ENCODE assay signal across 8 cellular contexts in genomic region chr2:131736406-131736805, GRCh38.
DNase-seq lines count a peak whose midpoint lies in the region; ATAC-seq and TF ChIP-seq lines count a peak whose summit lies in the region.
"Not testable (repeated sequence)": the region's sequence is repeated elsewhere in the genome, so short reads cannot be mapped to it uniquely, and the experiment has no call there.

No MANE protein-coding gene starts in this region.

- H4K20me1 ChIP-seq in DOHH2 (ENCODE audit: control insufficient read depth, insufficient read depth, low read depth, low read length); Karpas-422 (ENCODE audit: insufficient read depth, low read depth, low read length): not testable (repeated sequence)

- H3K4me1 ChIP-seq in DOHH2 (ENCODE audit: control insufficient read depth, low read length) (peaks cover 61% of the 10 kb centered on the region), Karpas-422 (ENCODE audit: low read length) (peaks cover 20% of the 10 kb centered on the region)

- H3K4me3 ChIP-seq in DOHH2 (ENCODE audit: low read length): peak overlapping the region; percentile 32; the same call in 1 of the 2 replicates
- not testable (repeated sequence) for H3K4me3 ChIP-seq in Karpas-422 (ENCODE audit: low read length)

- peak; percentile 99 for ATAC-seq in GM18868 (IDR thresholded peaks at IDR 0.05; ENCODE audit: unreplicated experiment)
- ATAC-seq in GM19438 (IDR thresholded peaks at IDR 0.05; ENCODE audit: low read depth, unreplicated experiment): peak; percentile 92
- peak; percentile 99 for ATAC-seq in GM21526 (IDR thresholded peaks at IDR 0.05; ENCODE audit: low FRiP score, unreplicated experiment)
- ATAC-seq in HG02623 (IDR thresholded peaks at IDR 0.05; ENCODE audit: unreplicated experiment): peak; percentile 73
- ATAC-seq in HG03039 (IDR thresholded peaks at IDR 0.05; ENCODE audit: unreplicated experiment): peak; percentile 100
- ATAC-seq in HG03196 (IDR thresholded peaks at IDR 0.05; ENCODE audit: unreplicated experiment): peak; percentile 85

- not testable (repeated sequence) for H2AFZ ChIP-seq in Karpas-422 (ENCODE audit: low read length)

- H3F3A ChIP-seq in DOHH2 (ENCODE audit: control insufficient read depth, insufficient read depth): not testable (repeated sequence)

- H3K4me2 ChIP-seq in DOHH2 (ENCODE audit: low read length) (peak overlapping the region; percentile 40), Karpas-422 (ENCODE audit: low read depth, low read length, poor library complexity, severe bottlenecking) (peak overlapping the region; percentile 45)

- H3K36me3 ChIP-seq in DOHH2 (ENCODE audit: control insufficient read depth, low read length); Karpas-422 (ENCODE audit: insufficient read depth, low read length): not testable (repeated sequence)

- peak overlapping the region; percentile 58 for H3K27ac ChIP-seq in DOHH2 (ENCODE audit: low read depth, low read length)
- H3K27ac ChIP-seq in Karpas-422 (ENCODE audit: low read length): not testable (repeated sequence)

- not testable (repeated sequence) for H3K27me3 ChIP-seq in DOHH2 (ENCODE audit: control insufficient read depth, low read length); Karpas-422 (ENCODE audit: low read length)

- not testable (repeated sequence) for DNase-seq in Karpas-422

- H3K9ac ChIP-seq in Karpas-422 (ENCODE audit: low read length): not testable (repeated sequence)

- not testable (repeated sequence) for H3K9me3 ChIP-seq in DOHH2 (ENCODE audit: control insufficient read depth, insufficient read depth, low read length); Karpas-422 (ENCODE audit: low read length)

- TF ChIP-seq CTCF in DOHH2 (IDR thresholded peaks at IDR 0.05; ENCODE audit: low read depth, low read length, poor library complexity, severe bottlenecking): not testable (repeated sequence)

- H3K9me2 ChIP-seq in DOHH2 (replicated peaks; ENCODE audit: control insufficient read depth, low read length); Karpas-422 (replicated peaks; ENCODE audit: insufficient read depth, low read length): not testable (repeated sequence)

- not testable (repeated sequence) for H3K79me2 ChIP-seq in DOHH2 (ENCODE audit: control insufficient read depth, low read length); Karpas-422 (ENCODE audit: low read length)
